ENCODE assay signal across 1 cellular context in genomic region chr4:73589887-73590801, GRCh38.
TF ChIP-seq lines count a peak whose summit lies in the region.

No MANE protein-coding gene starts in this region.

TF ChIP-seq in GM12878, 131 proteins besides CTCF, POLR2A, EP300 and RAD21 (continued from another document and continues in another):
- peak; percentile 93 for TF ChIP-seq SMAD1 (IDR thresholded peaks at IDR 0.05; ENCODE audit: low read depth, partially characterized antibody)
- peak; percentile 56; the same call in 1 of the 2 replicates for TF ChIP-seq PML (IDR thresholded peaks at IDR 0.05; ENCODE audit: low read length)
- no peak; the same call in 1 of the 2 replicates for TF ChIP-seq ZBTB33 (IDR thresholded peaks at IDR 0.05)
- 0 out of 2 replicates have a peak, but pooled peaks have one; percentile 75 for TF ChIP-seq ASH2L (IDR thresholded peaks at IDR 0.05; ENCODE audit: borderline replicate concordance, low read depth)
- TF ChIP-seq TBL1XR1 (IDR thresholded peaks at IDR 0.05; ENCODE audit: low read depth, low read length), result no peak
- no peak for TF ChIP-seq YBX1 (IDR thresholded peaks at IDR 0.05)
- TF ChIP-seq WRNIP1 (IDR thresholded peaks at IDR 0.05; ENCODE audit: borderline replicate concordance, low read depth, low read length), result no peak
- peak; percentile 78 for TF ChIP-seq PKNOX1 (IDR thresholded peaks at IDR 0.05)
- TF ChIP-seq CEBPZ (IDR thresholded peaks at IDR 0.05; ENCODE audit: low read depth, low read length), result no peak
- TF ChIP-seq EZH2 (IDR thresholded peaks at IDR 0.05; ENCODE audit: borderline replicate concordance, control insufficient read depth, low read depth, low read length), result no peak
- no peak for TF ChIP-seq NR2C2 (IDR thresholded peaks at IDR 0.05; ENCODE audit: borderline replicate concordance, control insufficient read depth, insufficient read length, low read depth)
- no peak for TF ChIP-seq TAF1 (IDR thresholded peaks at IDR 0.05; ENCODE audit: borderline replicate concordance, low read depth, low read length)
- no peak for TF ChIP-seq TCF7 (IDR thresholded peaks at IDR 0.05; ENCODE audit: borderline replicate concordance)
- TF ChIP-seq SUZ12 (IDR thresholded peaks at IDR 0.05; ENCODE audit: unreplicated experiment), result no peak
- 0 out of 2 replicates have a peak, but pooled peaks have one; percentile 11 for TF ChIP-seq CREB1 (IDR thresholded peaks at IDR 0.05; ENCODE audit: low read depth)
- no peak for TF ChIP-seq FOS (IDR thresholded peaks at IDR 0.05; ENCODE audit: borderline replicate concordance, extremely low read depth, insufficient read length)
- 0 out of 2 replicates have a peak, but pooled peaks have one; percentile 44 for TF ChIP-seq SMARCA5 (IDR thresholded peaks at IDR 0.05)
- TF ChIP-seq ZSCAN29 (IDR thresholded peaks at IDR 0.05), result peak; percentile 77; the same call in 1 of the 2 replicates
- no peak for TF ChIP-seq HDAC2 (IDR thresholded peaks at IDR 0.05)
- no peak for TF ChIP-seq ELK1 (IDR thresholded peaks at IDR 0.05; ENCODE audit: low read depth, low read length)
- TF ChIP-seq MTA2 (IDR thresholded peaks at IDR 0.05; ENCODE audit: low read depth), result peak; percentile 100
- TF ChIP-seq NKRF (conservative IDR thresholded peaks at IDR 0.05), result peak; percentile 2
- TF ChIP-seq CHD2 (IDR thresholded peaks at IDR 0.05; ENCODE audit: borderline replicate concordance, low read depth, low read length), result peak; percentile 81
- TF ChIP-seq DPF2 (IDR thresholded peaks at IDR 0.05), result peak; percentile 100
- TF ChIP-seq MYC (IDR thresholded peaks at IDR 0.05; ENCODE audit: insufficient read depth, insufficient read length, insufficient replicate concordance, low read length, severe bottlenecking), result no peak
- TF ChIP-seq IRF5 (IDR thresholded peaks at IDR 0.05; ENCODE audit: borderline replicate concordance), result no peak
- TF ChIP-seq LARP7 (IDR thresholded peaks at IDR 0.05), result no peak
- no peak for TF ChIP-seq E4F1 (IDR thresholded peaks at IDR 0.05; ENCODE audit: borderline replicate concordance, partially characterized antibody)
- TF ChIP-seq PAX5 (IDR thresholded peaks at IDR 0.05; ENCODE audit: borderline replicate concordance, low read depth, low read length), result peak; percentile 87
- no peak for TF ChIP-seq USF2 (IDR thresholded peaks at IDR 0.05; ENCODE audit: borderline replicate concordance, low read depth, low read length)
- TF ChIP-seq IRF3 (IDR thresholded peaks at IDR 0.05), result no peak
- no peak for TF ChIP-seq KDM1A (IDR thresholded peaks at IDR 0.05; ENCODE audit: borderline replicate concordance)
- TF ChIP-seq GABPA (IDR thresholded peaks at IDR 0.05; ENCODE audit: low read depth), result 0 out of 2 replicates have a peak, but pooled peaks have one; percentile 40
- peak; percentile 83 for TF ChIP-seq KLF5 (IDR thresholded peaks at IDR 0.05; ENCODE audit: partially characterized antibody)
- TF ChIP-seq RELB (IDR thresholded peaks at IDR 0.05; ENCODE audit: low read depth), result peak; percentile 97
- TF ChIP-seq MAX (IDR thresholded peaks at IDR 0.05; ENCODE audit: low read depth, low read length), result no peak; the same call in 1 of the 2 replicates
- TF ChIP-seq POLR2AphosphoS5 (IDR thresholded peaks at IDR 0.05; ENCODE audit: low read length), result no peak
- TF ChIP-seq NR2F1 (conservative IDR thresholded peaks at IDR 0.05), result peak; percentile 78
- no peak for TF ChIP-seq ZBED1 (IDR thresholded peaks at IDR 0.05; ENCODE audit: borderline replicate concordance)
